In genomic region chr11:126561327-126561893, GRCh38 we compare ENCODE assay signal across 8 cellular contexts.
DNase-seq lines count a peak whose midpoint lies in the region; ATAC-seq lines count a peak whose summit lies in the region.

No MANE protein-coding gene starts in this region.

- no peak overlapping the region for H3K4me3 ChIP-seq in aorta (ENCODE audit: low read length in 2 of 2)

- no peaks in the 10 kb centered on the region for H3K4me1 ChIP-seq in aorta (ENCODE audit: control insufficient read depth in 1 of 2, insufficient read depth in 2 of 2, low read length in 2 of 2)

- H3K4me3 Mint-ChIP-seq in activated T-helper 1 cell treated with anti-CD3 and anti-CD28 coated beads, Interleukin-12 subunit alpha, Interleukin-12 subunit beta, Interleukin-2, Interleukin-4 antibody, amounts not matched to agents 30 ng/mL and 10 ng/mL and 1 ng/mL, durations not matched to agents 14 hours and 24 hours and 36 hours = no peak overlapping the region

- intact Hi-C loops in activated T-helper 1 cell treated with anti-CD3 and anti-CD28 coated beads, Interleukin-12 subunit alpha, Interleukin-12 subunit beta, Interleukin-2, Interleukin-4 antibody, amounts not matched to agents 30 ng/mL and 10 ng/mL and 1 ng/mL, durations not matched to agents 14 hours and 24 hours and 36 hours (cut with micrococcal nuclease) = no loop called here
- intact Hi-C loops in aorta (cut with DNase I) (no loop called here), sciatic nerve (cut with DNase I) (no loop called here)

- H3K4me1 Mint-ChIP-seq in activated T-helper 1 cell treated with anti-CD3 and anti-CD28 coated beads, Interleukin-12 subunit alpha, Interleukin-12 subunit beta, Interleukin-2, Interleukin-4 antibody, amounts not matched to agents 30 ng/mL and 10 ng/mL and 1 ng/mL, durations not matched to agents 14 hours and 24 hours and 36 hours (ENCODE audit: low read depth) = no peaks in the 10 kb centered on the region

- H3K27ac Mint-ChIP-seq in activated T-helper 1 cell treated with anti-CD3 and anti-CD28 coated beads, Interleukin-12 subunit alpha, Interleukin-12 subunit beta, Interleukin-2, Interleukin-4 antibody, amounts not matched to agents 30 ng/mL and 10 ng/mL and 1 ng/mL, durations not matched to agents 14 hours and 24 hours and 36 hours = no peak overlapping the region

- no peaks in the 10 kb centered on the region for H3K36me3 ChIP-seq in aorta (ENCODE audit: control insufficient read depth in 1 of 2, insufficient read depth in 2 of 2, low read length in 1 of 2)

- 28 to 34% methylated on average over 8 of the region's 8 CpGs for WGBS in aorta, 2 donors

- ATAC-seq in aorta (ENCODE audit: low FRiP score) = no peak
- ATAC-seq in GM21528 (IDR thresholded peaks at IDR 0.05; ENCODE audit: low FRiP score, unreplicated experiment) = no peak
- ATAC-seq in sciatic nerve = no peak

- H3K9me3 ChIP-seq in aorta (ENCODE audit: control insufficient read depth, low read length) = no peaks in the 10 kb centered on the region

- peak; percentile 42 for DNase-seq in COLO829 (ENCODE audit: low spot score)
- peak; percentile 22 for DNase-seq in HPDE6-E6E7 (ENCODE audit: extremely low spot score)
- peak; percentile 5 for DNase-seq in activated T-helper 1 cell treated with anti-CD3 and anti-CD28 coated beads, Interleukin-12 subunit alpha, Interleukin-12 subunit beta, Interleukin-2, Interleukin-4 antibody, amounts not matched to agents 30 ng/mL and 10 ng/mL and 1 ng/mL, durations not matched to agents 14 hours and 24 hours and 36 hours (ENCODE audit: low spot score)
- DNase-seq in left kidney (ENCODE audit: low read depth, low spot score) = peak; percentile 94
- DNase-seq in activated gamma-delta T cell treated with Interleukin-2 at 50 U/mL for 16 hours = no peak
- DNase-seq in aorta = no peak
- no peak for DNase-seq in sciatic nerve (ENCODE audit: low spot score)

- no peaks in the 10 kb centered on the region for H3K9me3 Mint-ChIP-seq in activated T-helper 1 cell treated with anti-CD3 and anti-CD28 coated beads, Interleukin-12 subunit alpha, Interleukin-12 subunit beta, Interleukin-2, Interleukin-4 antibody, amounts not matched to agents 30 ng/mL and 10 ng/mL and 1 ng/mL, durations not matched to agents 14 hours and 24 hours and 36 hours

- peaks cover 8% of the 10 kb centered on the region for H3K27me3 Mint-ChIP-seq in activated T-helper 1 cell treated with anti-CD3 and anti-CD28 coated beads, Interleukin-12 subunit alpha, Interleukin-12 subunit beta, Interleukin-2, Interleukin-4 antibody, amounts not matched to agents 30 ng/mL and 10 ng/mL and 1 ng/mL, durations not matched to agents 14 hours and 24 hours and 36 hours (ENCODE audit: insufficient read depth)

- H3K36me3 Mint-ChIP-seq in activated T-helper 1 cell treated with anti-CD3 and anti-CD28 coated beads, Interleukin-12 subunit alpha, Interleukin-12 subunit beta, Interleukin-2, Interleukin-4 antibody, amounts not matched to agents 30 ng/mL and 10 ng/mL and 1 ng/mL, durations not matched to agents 14 hours and 24 hours and 36 hours (ENCODE audit: low read depth) = no peaks in the 10 kb centered on the region

- H3K27me3 ChIP-seq in aorta (ENCODE audit: control insufficient read depth in 1 of 2, insufficient read depth in 2 of 2, low read length in 1 of 2) = no peaks in the 10 kb centered on the region

- H3K27ac ChIP-seq in aorta (ENCODE audit: low read depth in 1 of 2, low read length in 2 of 2) = no peak overlapping the region

Comparison
In these comparisons a context has a peak if more than half of its experiments do, and no peak if none do; other contexts are left out.
1. DNase-seq: peak in COLO829 (single experiment), HPDE6-E6E7 (single experiment), activated T-helper 1 cell treated with anti-CD3 and anti-CD28 coated beads, Interleukin-12 subunit alpha, Interleukin-12 subunit beta, Interleukin-2, Interleukin-4 antibody, amounts not matched to agents 30 ng/mL and 10 ng/mL and 1 ng/mL, durations not matched to agents 14 hours and 24 hours and 36 hours (single experiment) and left kidney (single experiment); none in activated gamma-delta T cell treated with Interleukin-2 at 50 U/mL for 16 hours (single experiment), aorta (0 of 2) and sciatic nerve (single experiment).